8 cellular contexts compared by ENCODE assay signal in the genomic region with DNA sequence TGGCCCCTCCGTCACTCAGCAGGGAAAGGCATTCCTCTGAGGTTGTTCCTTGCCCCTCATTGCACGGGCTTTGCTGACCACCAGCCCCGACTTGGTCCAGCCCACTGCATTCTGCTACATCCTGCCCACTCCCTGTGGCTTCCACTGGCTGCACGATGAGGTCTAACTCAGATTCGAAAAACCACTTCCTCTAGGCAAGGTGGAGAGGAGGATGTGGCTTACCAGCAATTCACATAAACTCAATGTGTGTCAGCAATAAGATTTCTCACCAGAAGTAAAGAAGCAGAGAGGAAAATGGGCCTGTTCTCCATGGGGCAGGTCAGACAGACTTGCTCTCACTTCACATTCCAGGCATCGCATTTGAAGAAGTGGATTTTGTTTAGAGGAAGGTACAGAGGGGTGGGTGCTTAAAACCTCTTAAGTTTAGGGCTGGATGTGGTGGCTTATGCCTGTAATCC. TPM values are rescaled to one million over a fixed set of nuclear protein-coding genes. Genes with fewer than 3 reads are reported as not detected.
DNase-seq lines count a peak whose midpoint lies in the region; ATAC-seq and TF ChIP-seq lines count a peak whose summit lies in the region.

No MANE protein-coding gene starts in this region.

- H3K27me3 Mint-ChIP-seq in Calu3 (ENCODE audit: unreplicated experiment), result no peaks in the 10 kb centered on the region

- no TSS peak for BruUV-seq in Calu3 (replicated peaks; lab: Mats Ljungman, UMichigan)

- peak overlapping the region; percentile 85 to 98 for H3K27ac Mint-ChIP-seq in activated naive CD4-positive, alpha-beta T cell treated with anti-CD3 and anti-CD28 coated beads, Interleukin-2, amount 50 U/mL, for 72 hours
- no peak overlapping the region for H3K27ac Mint-ChIP-seq in Calu3 (ENCODE audit: unreplicated experiment)

- H2AFZ ChIP-seq in OCI-LY3 (ENCODE audit: low read depth, low read length), result no peak overlapping the region

- H3K4me3 Mint-ChIP-seq in Calu3 (ENCODE audit: low read depth, unreplicated experiment), result no peak overlapping the region

- CTCF ChIA-PET in Calu3 (lab: Charles Lee), result no interaction called here

- H3K9me3 ChIP-seq in OCI-LY3 (ENCODE audit: insufficient read depth, low read length), result peaks cover 6% of the 10 kb centered on the region; the same call in 1 of the 2 replicates

- intact Hi-C loops in Calu3 (cut with micrococcal nuclease; ENCODE audit: unreplicated experiment), result no loop called here

- H3K9me3 Mint-ChIP-seq in activated naive CD4-positive, alpha-beta T cell treated with anti-CD3 and anti-CD28 coated beads, Interleukin-2, amount 50 U/mL, for 72 hours, result peaks cover 4% of the 10 kb centered on the region in 2 donors
- H3K9me3 Mint-ChIP-seq in Calu3 (ENCODE audit: low read depth, unreplicated experiment), result peaks cover 2% of the 10 kb centered on the region

- ATAC-seq in GM18868 (IDR thresholded peaks at IDR 0.05; ENCODE audit: unreplicated experiment) (peak; percentile 57), HG02852 (IDR thresholded peaks at IDR 0.05; ENCODE audit: unreplicated experiment) (peak; percentile 64)
- peak; percentile 40 to 41 for ATAC-seq in activated naive CD4-positive, alpha-beta T cell treated with anti-CD3 and anti-CD28 coated beads, Interleukin-2, amount 50 U/mL, for 72 hours

- H3K4me3 ChIP-seq in OCI-LY3 (ENCODE audit: low read length), result no peak overlapping the region

- H3K9ac ChIP-seq in OCI-LY3 (ENCODE audit: low read length), result no peak overlapping the region

- TF ChIP-seq CTCF in OCI-LY3 (IDR thresholded peaks at IDR 0.05; ENCODE audit: low read depth, low read length) (no peak), Calu3 (IDR thresholded peaks at IDR 0.05; ENCODE audit: unreplicated experiment) (no peak)

- peak; percentile 63 to 78 for DNase-seq in activated naive CD4-positive, alpha-beta T cell treated with anti-CD3 and anti-CD28 coated beads, Interleukin-2, amount 50 U/mL, for 72 hours (ENCODE audit: low spot score in 2 of 2)
- DNase-seq in stimulated activated CD8-positive, alpha-beta memory T cell treated with anti-CD3 and anti-CD28 coated beads, Interleukin-4, amount 100 ng/mL, for 24 hours (ENCODE audit: low read depth), result peak; percentile 54
- DNase-seq in NCI-H1092 (lab: John Stamatoyannopoulos, UW) (no peak), Calu3 (no peak), HT-29 (ENCODE audit: low spot score) (no peak)

- H3K27ac ChIP-seq in OCI-LY3 (ENCODE audit: low read length), result no peak overlapping the region

- H3K4me1 Mint-ChIP-seq in Calu3 (ENCODE audit: low read depth, unreplicated experiment), result no peaks in the 10 kb centered on the region

- peaks cover 4% of the 10 kb centered on the region for H3K36me3 ChIP-seq in OCI-LY3 (replicated peaks; ENCODE audit: low read depth, low read length)

- peak overlapping the region; percentile 65 for H3K4me2 ChIP-seq in OCI-LY3 (ENCODE audit: low read length)

- peaks cover 29 to 58% of the 10 kb centered on the region in 2 donors for H3K36me3 Mint-ChIP-seq in activated naive CD4-positive, alpha-beta T cell treated with anti-CD3 and anti-CD28 coated beads, Interleukin-2, amount 50 U/mL, for 72 hours
- peaks cover 4% of the 10 kb centered on the region for H3K36me3 Mint-ChIP-seq in Calu3 (ENCODE audit: insufficient read depth, unreplicated experiment)

- H3K79me2 ChIP-seq in OCI-LY3 (ENCODE audit: low read length), result no peaks in the 10 kb centered on the region

- H3K4me1 ChIP-seq in OCI-LY3 (ENCODE audit: low read length), result peaks cover 32% of the 10 kb centered on the region

- no peaks in the 10 kb centered on the region for H3K27me3 ChIP-seq in OCI-LY3 (ENCODE audit: low read depth, low read length)

- H4K20me1 ChIP-seq in OCI-LY3 (ENCODE audit: insufficient read depth, low read length), result no peaks in the 10 kb centered on the region

RNA-seq across cellular contexts. Expression of gene GPR68, which starts 14.7 kb away (rescaled TPM):
- 10 to 100 TPM in 1 of 2 donors, 1 to 10 TPM in 1; 4.6 to 12.7 TPM for total RNA-seq in activated naive CD4-positive, alpha-beta T cell treated with anti-CD3 and anti-CD28 coated beads, Interleukin-2, amount 50 U/mL, for 72 hours
- total RNA-seq in Calu3 (2022), result not detected in 2 replicates
- total RNA-seq in HT-29 (2014; rRNA removed; shearing (Covaris generic)), result 0.31 TPM in 1 of 2 replicates, not detected in the other

Comparison
In these comparisons a context has a peak if more than half of its experiments do, and no peak if none do; other contexts are left out.
1. DNase-seq: peak in activated naive CD4-positive, alpha-beta T cell treated with anti-CD3 and anti-CD28 coated beads, Interleukin-2, amount 50 U/mL, for 72 hours (2 of 2) and stimulated activated CD8-positive, alpha-beta memory T cell treated with anti-CD3 and anti-CD28 coated beads, Interleukin-4, amount 100 ng/mL, for 24 hours (single experiment); none in NCI-H1092 (single experiment), Calu3 (single experiment) and HT-29 (single experiment).
2. Peak in every context shown above with its lines, with median percentiles within 50 percentile points of each other: ATAC-seq.